ENCODE assay signal across 8 cellular contexts in the genomic region with DNA sequence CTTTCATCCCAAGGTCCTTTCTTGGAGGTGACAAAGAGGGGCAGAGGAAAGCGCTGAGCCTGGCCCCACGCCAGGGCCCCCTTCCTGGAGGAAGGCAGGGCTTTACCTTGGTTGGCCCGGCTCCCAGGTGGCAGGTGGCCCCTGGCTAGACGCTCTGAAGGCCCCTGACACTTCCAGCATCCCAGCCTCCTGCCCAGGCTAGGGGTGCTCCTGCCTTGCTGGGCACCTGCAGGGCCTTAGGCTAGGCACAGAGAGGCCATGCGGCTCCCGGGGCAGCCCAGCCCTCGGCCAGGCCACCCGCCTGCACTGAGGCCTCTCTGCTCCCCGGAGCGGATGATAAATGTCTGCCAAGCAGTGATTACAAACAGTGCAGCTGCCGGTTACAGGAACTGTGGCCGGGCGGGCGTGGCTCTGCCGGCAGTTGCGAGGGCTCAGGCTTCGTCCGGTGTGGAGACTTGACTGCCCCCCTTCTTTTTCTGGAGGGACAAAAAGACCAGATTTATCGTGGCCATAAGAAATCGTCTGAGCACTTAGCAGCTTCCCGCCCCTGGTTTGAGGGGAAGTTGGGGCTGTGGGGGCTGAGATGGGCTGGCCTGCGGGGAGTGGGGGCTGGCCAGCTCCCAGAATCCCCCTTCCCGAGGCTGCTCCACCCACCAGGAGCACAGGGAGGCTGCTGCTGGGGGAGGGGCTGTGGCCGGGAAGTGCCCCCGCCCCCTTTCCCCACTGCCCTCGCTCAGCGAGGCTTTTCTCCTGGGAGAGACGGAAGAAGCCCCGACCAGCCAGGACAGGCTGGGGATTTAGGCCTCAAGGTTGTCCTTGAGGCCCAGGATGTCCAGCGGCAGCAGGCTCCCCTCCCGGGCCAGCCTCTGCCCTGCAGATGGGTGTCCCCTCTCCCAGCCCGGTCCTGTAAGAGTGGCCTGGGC. TPM values are rescaled to one million over a fixed set of nuclear protein-coding genes. Genes with fewer than 3 reads are reported as not detected.
A peak's percentile ranks its signal among the peaks of the same experiment; 100 is the strongest.
DNase-seq lines count a peak whose midpoint lies in the region; ATAC-seq and TF ChIP-seq lines count a peak whose summit lies in the region.

No MANE protein-coding gene starts in this region.

- peak; percentile 73 for ATAC-seq in HCT116
- ATAC-seq in GM21825 (IDR thresholded peaks at IDR 0.05; ENCODE audit: unreplicated experiment), result no peak
- ATAC-seq in HG03108 (IDR thresholded peaks at IDR 0.05; ENCODE audit: unreplicated experiment), result no peak

- intact Hi-C loops in HCT116 (cut with micrococcal nuclease), result no loop called here

- TF ChIP-seq POLR2A in HCT116 (IDR thresholded peaks at IDR 0.05; ENCODE audit: borderline replicate concordance, extremely low read depth, insufficient read depth, insufficient read length), result no peak

- peaks cover 13% of the 10 kb centered on the region for H3K4me1 Mint-ChIP-seq in activated naive CD4-positive, alpha-beta T cell treated with anti-CD3 and anti-CD28 coated beads, Interleukin-2, amount 50 U/mL, for 24 hours
- peaks cover 16% of the 10 kb centered on the region for H3K4me1 Mint-ChIP-seq in glutamatergic neuron (ENCODE audit: low read depth, unreplicated experiment)

- CTCF ChIA-PET in HCT116 (lab: Charles Lee), result no interaction called here

- H3K9me3 Mint-ChIP-seq in activated naive CD4-positive, alpha-beta T cell treated with anti-CD3 and anti-CD28 coated beads, Interleukin-2, amount 50 U/mL, for 24 hours, result no peaks in the 10 kb centered on the region
- H3K9me3 Mint-ChIP-seq in glutamatergic neuron (ENCODE audit: unreplicated experiment), result peaks cover 2% of the 10 kb centered on the region

- H3K79me2 ChIP-seq in HCT116 (ENCODE audit: insufficient read depth, low read length), result no peaks in the 10 kb centered on the region

- no TSS peak for BruUV-seq in HCT116 (replicated peaks; lab: Mats Ljungman, UMichigan)

- H3K4me1 ChIP-seq in HCT116 (ENCODE audit: control insufficient read depth in 1 of 2, insufficient read depth in 2 of 2, low read length in 2 of 2) (peaks cover 12 to 32% of the 10 kb centered on the region in 2 experiments), neutrophil (ENCODE audit: control insufficient read depth in 1 of 2, insufficient read depth in 1 of 2, low read depth in 1 of 2, low read length in 1 of 2) (peaks cover 29 to 44% of the 10 kb centered on the region in 2 experiments)

- peak overlapping the region; percentile 20; the same call in 1 of the 2 replicates for H3K4me3 ChIP-seq in AG10803 (ENCODE audit: low read length)
- peak overlapping the region; percentile 17 to 39 for H3K4me3 ChIP-seq in HCT116 (replicated peaks in 1 of 2; ENCODE audit: low read depth in 1 of 2, low read length in 2 of 2)
- peak overlapping the region; percentile 64 to 65 for H3K4me3 ChIP-seq in neutrophil (ENCODE audit: low read depth in 1 of 2, low read length in 1 of 2)

- no peak for TF ChIP-seq RAD21 in HCT116 (IDR thresholded peaks at IDR 0.05; ENCODE audit: low read depth)

- RAD21 ChIA-PET in HCT116 (lab: Charles Lee; ENCODE audit: low non-redundant PET in 1 of 2, low total read pairs in 2 of 2, uncharacterized antibody in 2 of 2, unreplicated experiment in 2 of 2), result no interaction called here

- H3K27ac ChIP-seq in HCT116 (ENCODE audit: low read depth, low read length) (peak overlapping the region; percentile 50; the same call in 1 of the 2 replicates), neutrophil (peak overlapping the region; percentile 84)

- DNase-seq in AG10803 (ENCODE audit: low read depth) (peak; percentile 78), HCT116 (ENCODE audit: low read depth, low spot score) (no peak), OCI-M1 (lab: John Stamatoyannopoulos, UW) (peak; percentile 93), glutamatergic neuron (peak; percentile 74)

- H3K4me3 Mint-ChIP-seq in activated naive CD4-positive, alpha-beta T cell treated with anti-CD3 and anti-CD28 coated beads, Interleukin-2, amount 50 U/mL, for 24 hours, result peak overlapping the region; percentile 26
- H3K4me3 Mint-ChIP-seq in glutamatergic neuron (ENCODE audit: unreplicated experiment), result no peak overlapping the region

- no peaks in the 10 kb centered on the region for H3K36me3 Mint-ChIP-seq in activated naive CD4-positive, alpha-beta T cell treated with anti-CD3 and anti-CD28 coated beads, Interleukin-2, amount 50 U/mL, for 24 hours
- no peaks in the 10 kb centered on the region for H3K36me3 Mint-ChIP-seq in glutamatergic neuron (ENCODE audit: unreplicated experiment)

- H3K36me3 ChIP-seq in HCT116 (ENCODE audit: control insufficient read depth in 1 of 2, insufficient read depth in 2 of 2, low read length in 2 of 2) (no peaks in the 10 kb centered on the region), neutrophil (no peaks in the 10 kb centered on the region)

- H3K27ac Mint-ChIP-seq in activated naive CD4-positive, alpha-beta T cell treated with anti-CD3 and anti-CD28 coated beads, Interleukin-2, amount 50 U/mL, for 24 hours, result no peak overlapping the region
- H3K27ac Mint-ChIP-seq in glutamatergic neuron (ENCODE audit: unreplicated experiment), result no peak overlapping the region

- H3K9me3 ChIP-seq in HCT116 (ENCODE audit: control insufficient read depth in 1 of 2, insufficient read depth in 1 of 2, low read depth in 1 of 2, low read length in 2 of 2) (no peaks in the 10 kb centered on the region), neutrophil (no peaks in the 10 kb centered on the region)

- H3K4me2 ChIP-seq in HCT116 (ENCODE audit: low read length), result peak overlapping the region; percentile 74

- no peaks in the 10 kb centered on the region for H3K27me3 Mint-ChIP-seq in activated naive CD4-positive, alpha-beta T cell treated with anti-CD3 and anti-CD28 coated beads, Interleukin-2, amount 50 U/mL, for 24 hours
- H3K27me3 Mint-ChIP-seq in glutamatergic neuron (ENCODE audit: unreplicated experiment), result no peaks in the 10 kb centered on the region

- no peaks in the 10 kb centered on the region for H4K20me1 ChIP-seq in HCT116 (ENCODE audit: insufficient read depth)

- H3K27me3 ChIP-seq in HCT116 (ENCODE audit: insufficient read depth, low read length) (no peaks in the 10 kb centered on the region), neutrophil (peaks cover 50% of the 10 kb centered on the region)

- peak overlapping the region; percentile 38 for H3K9ac ChIP-seq in HCT116 (ENCODE audit: low read length)

- POLR2A ChIA-PET in HCT116 (lab: Charles Lee), result no interaction called here

- H3K9me2 ChIP-seq in HCT116 (ENCODE audit: insufficient read depth), result no peaks in the 10 kb centered on the region

- H2AFZ ChIP-seq in HCT116 (ENCODE audit: low read depth, low read length, poor library complexity, severe bottlenecking), result peak overlapping the region; percentile 7

- no peak for TF ChIP-seq CTCF in AG10803 (conservative IDR thresholded peaks at IDR 0.05; ENCODE audit: low read length)
- no peak for TF ChIP-seq CTCF in HCT116 (IDR thresholded peaks at IDR 0.05 in 2 of 3, conservative IDR thresholded peaks at IDR 0.05 in 1 of 3; ENCODE audit: borderline replicate concordance in 1 of 3, insufficient read depth in 1 of 3, low read depth in 2 of 3, low read length in 2 of 3)
- no peak for TF ChIP-seq CTCF in glutamatergic neuron (IDR thresholded peaks at IDR 0.05; ENCODE audit: partially characterized antibody, unreplicated experiment)
- no peak for TF ChIP-seq CTCF in neutrophil (IDR thresholded peaks at IDR 0.05)

TF ChIP-seq in HCT116, 20 proteins besides CTCF, POLR2A, EP300 and RAD21:
- TF ChIP-seq SRF (IDR thresholded peaks at IDR 0.05; ENCODE audit: low read depth), result no peak
- TF ChIP-seq ZNF274 (IDR thresholded peaks at IDR 0.05; ENCODE audit: low read depth, low read length), result no peak
- no peak for TF ChIP-seq EGR1 (IDR thresholded peaks at IDR 0.05; ENCODE audit: low read depth)
- no peak for TF ChIP-seq TCF7L2 (IDR thresholded peaks at IDR 0.05; ENCODE audit: borderline replicate concordance, extremely low read depth, insufficient read depth, insufficient read length)
- peak; percentile 46; the same call in 1 of the 2 replicates for TF ChIP-seq ZFX (IDR thresholded peaks at IDR 0.05)
- TF ChIP-seq POLR2AphosphoS5 (IDR thresholded peaks at IDR 0.05; ENCODE audit: low read depth, low read length), result peak; percentile 31; the same call in 1 of the 2 replicates
- no peak for TF ChIP-seq SP1 (IDR thresholded peaks at IDR 0.05; ENCODE audit: low read depth)
- TF ChIP-seq, protein P1, sequence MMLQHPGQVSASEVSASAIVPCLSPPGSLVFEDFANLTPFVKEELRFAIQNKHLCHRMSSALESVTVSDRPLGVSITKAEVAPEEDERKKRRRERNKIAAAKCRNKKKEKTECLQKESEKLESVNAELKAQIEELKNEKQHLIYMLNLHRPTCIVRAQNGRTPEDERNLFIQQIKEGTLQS (IDR thresholded peaks at IDR 0.05), result no peak
- TF ChIP-seq CBX3 (IDR thresholded peaks at IDR 0.05; ENCODE audit: low read depth), result no peak

RNA-seq across cellular contexts. Expression of a gene that starts 31.6 kb away (rescaled TPM):
- total RNA-seq in HCT116 (2021; ENCODE audit: unreplicated experiment) (54.8 TPM), glutamatergic neuron (ENCODE audit: unreplicated experiment) (48.4 TPM)
- polyA plus RNA-seq in HCT116 (2012), result 37.7 and 48.4 TPM in 2 replicates
